In the genomic region with DNA sequence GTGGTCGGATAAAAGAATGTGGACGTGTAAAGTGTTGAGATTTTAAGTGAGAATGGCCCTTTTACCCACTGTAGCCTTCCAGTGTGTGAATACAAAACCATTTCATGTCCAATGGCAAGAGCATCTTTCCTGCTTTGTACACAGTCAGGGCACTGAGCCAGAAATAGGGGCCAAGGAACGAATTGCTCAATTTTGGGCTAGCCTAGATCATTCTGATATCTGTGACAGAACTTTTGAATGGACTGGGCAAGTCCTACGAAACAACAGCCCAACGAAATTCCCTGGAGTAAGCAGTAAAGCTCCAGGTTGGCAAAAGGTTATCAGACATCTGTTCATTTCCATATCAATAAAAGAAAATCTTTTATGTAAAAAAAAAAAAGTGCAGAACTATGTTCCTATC, we compare ENCODE assay signal across 19 cellular contexts. TPM values are rescaled to one million over a fixed set of nuclear protein-coding genes. Genes with fewer than 3 reads are reported as not detected.
"Had no signal": no experiment of that assay in that cellular context is flagged by ENCODE, and none has a peak within 500 bp of the region (broad histone marks: within the 10 kb centered on the region; RNA-seq: fewer than 3 reads in every experiment).

No MANE protein-coding gene starts in this region.

- H3K36me3 ChIP-seq: upper lobe of left lung had no signal

- H3K27ac Mint-ChIP-seq: activated CD4-positive, alpha-beta T cell treated with anti-CD3 and anti-CD28 coated beads, Interleukin-2, amount 10 ng/mL, durations not matched to agents 7 days and 5 days; activated CD8-positive, alpha-beta T cell treated with anti-CD3 and anti-CD28 coated beads, Interleukin-2, amount 10 ng/mL, durations not matched to agents 7 days and 5 days; activated naive CD4-positive, alpha-beta T cell treated with anti-CD3 and anti-CD28 coated beads, Interleukin-2, amount 10 ng/mL, durations not matched to agents 7 days and 5 days; activated naive CD8-positive, alpha-beta T cell treated with anti-CD3 and anti-CD28 coated beads, Interleukin-2, amount 50 U/mL, for 24 hours; nephron progenitor cell; stimulated activated naive CD8-positive, alpha-beta T cell treated with anti-CD3 and anti-CD28 coated beads, Interleukin-15, amount 100 ng/mL, for 72 hours had no signal

- H3K9me3 Mint-ChIP-seq: activated CD4-positive, alpha-beta T cell treated with anti-CD3 and anti-CD28 coated beads, Interleukin-2, amount 10 ng/mL, durations not matched to agents 7 days and 5 days; activated naive CD4-positive, alpha-beta T cell treated with anti-CD3 and anti-CD28 coated beads, Interleukin-2, amount 10 ng/mL, durations not matched to agents 7 days and 5 days had no signal

- FAIRE-seq: islet of Langerhans had no signal

- DNase-seq: activated CD4-positive, alpha-beta T cell treated with anti-CD3 and anti-CD28 coated beads, Interleukin-2, amount 10 ng/mL, durations not matched to agents 7 days and 5 days; activated CD8-positive, alpha-beta T cell treated with anti-CD3 and anti-CD28 coated beads, Interleukin-2, amount 10 ng/mL, durations not matched to agents 7 days and 5 days; activated effector memory CD4-positive, alpha-beta T cell treated with Interleukin-2 at 50 U/mL for 16 hours; activated naive CD4-positive, alpha-beta T cell treated with anti-CD3 and anti-CD28 coated beads, Interleukin-2, amount 10 ng/mL, durations not matched to agents 7 days and 5 days; activated naive CD8-positive, alpha-beta T cell treated with anti-CD3 and anti-CD28 coated beads, Interleukin-2, amount 50 U/mL, for 24 hours; activated T-cell treated with anti-CD3 and anti-CD28 coated beads, Interleukin-2, amount 50 U/mL, for 48 hours; erythroblast; left cardiac atrium; midbrain; nephron progenitor cell; nucleus accumbens; stimulated activated CD4-positive, alpha-beta T cell treated with anti-CD3 and anti-CD28 coated beads, Interleukin-15, amount 100 ng/mL, for 24 hours; stimulated activated CD4-positive, alpha-beta T cell treated with anti-CD3 and anti-CD28 coated beads, Interleukin-2, amount 100 ng/mL, for 48 hours; stimulated activated naive CD8-positive, alpha-beta T cell treated with anti-CD3 and anti-CD28 coated beads, Interleukin-15, amount 100 ng/mL, for 72 hours; upper lobe of left lung had no signal

- H3K27ac ChIP-seq: coronary artery, upper lobe of left lung had no signal

- H3K4me3 Mint-ChIP-seq: activated CD4-positive, alpha-beta T cell treated with anti-CD3 and anti-CD28 coated beads, Interleukin-2, amount 10 ng/mL, durations not matched to agents 7 days and 5 days; activated CD8-positive, alpha-beta T cell treated with anti-CD3 and anti-CD28 coated beads, Interleukin-2, amount 10 ng/mL, durations not matched to agents 7 days and 5 days; activated naive CD4-positive, alpha-beta T cell treated with anti-CD3 and anti-CD28 coated beads, Interleukin-2, amount 10 ng/mL, durations not matched to agents 7 days and 5 days; activated naive CD8-positive, alpha-beta T cell treated with anti-CD3 and anti-CD28 coated beads, Interleukin-2, amount 50 U/mL, for 24 hours; nephron progenitor cell; stimulated activated naive CD8-positive, alpha-beta T cell treated with anti-CD3 and anti-CD28 coated beads, Interleukin-15, amount 100 ng/mL, for 72 hours had no signal

- H3K36me3 Mint-ChIP-seq: activated naive CD4-positive, alpha-beta T cell treated with anti-CD3 and anti-CD28 coated beads, Interleukin-2, amount 10 ng/mL, durations not matched to agents 7 days and 5 days had no signal

- ATAC-seq: activated CD8-positive, alpha-beta T cell treated with anti-CD3 and anti-CD28 coated beads, Interleukin-2, amount 10 ng/mL, durations not matched to agents 7 days and 5 days; activated naive CD8-positive, alpha-beta T cell treated with anti-CD3 and anti-CD28 coated beads, Interleukin-2, amount 50 U/mL, for 24 hours; left cardiac atrium; stimulated activated naive CD8-positive, alpha-beta T cell treated with anti-CD3 and anti-CD28 coated beads, Interleukin-15, amount 100 ng/mL, for 72 hours had no signal

- H3K9me3 ChIP-seq: upper lobe of left lung had no signal

- H3K4me3 ChIP-seq: coronary artery, lung, upper lobe of left lung had no signal

RNA-seq across cellular contexts. Expression of gene KIF26B, which starts 5.5 kb away (rescaled TPM):
- total RNA-seq: activated CD4-positive, alpha-beta T cell treated with anti-CD3 and anti-CD28 coated beads, Interleukin-2, amount 10 ng/mL, durations not matched to agents 7 days and 5 days; T-helper 1 cell treated with Interleukin-12 subunit alpha and Interleukin-12 subunit beta and Interleukin-4 antibody, amounts not matched to agents 30 ng/mL and 1 ng/mL, for 36 hours had no signal
